8 cellular contexts compared by ENCODE assay signal in genomic region chr6:57500368-57501018, GRCh38.
DNase-seq lines count a peak whose midpoint lies in the region; ATAC-seq, FAIRE-seq and TF ChIP-seq lines count a peak whose summit lies in the region.
"Not testable (repeated sequence)": the region's sequence is repeated elsewhere in the genome, so short reads cannot be mapped to it uniquely, and the experiment has no call there.

No MANE protein-coding gene starts in this region.

- H3K9ac ChIP-seq in HUES64 (ENCODE audit: low read depth, low read length) = not testable (repeated sequence)

- H3K27ac ChIP-seq in HUES64 (ENCODE audit: low read depth, low read length) = peak overlapping the region; percentile 35; the same call in 1 of the 2 replicates
- H3K27ac ChIP-seq in right lobe of liver = peak overlapping the region in 2 of 3 donors; percentile 22 to 42

- peak; percentile 89 to 94 (median 91) for ATAC-seq in right lobe of liver

- WGBS in HUES64 = 98% methylated on average over 2 of the region's 4 CpGs
- WGBS in right lobe of liver (ENCODE audit: insufficient coverage, low coverage, low lambda C conversion rate, missing lambda C conversion rate) = 26% methylated on average over 4 of the region's 4 CpGs

- not testable (repeated sequence) for H3K4me1 ChIP-seq in HUES64 (ENCODE audit: insufficient read depth, low read length)
- H3K4me1 ChIP-seq in right lobe of liver = peaks cover 0 to 11% (median 3%) of the 10 kb centered on the region in 4 donors

- H3K36me3 ChIP-seq in HUES64 (ENCODE audit: insufficient read depth, low read length); right lobe of liver: not testable (repeated sequence)

- not testable (repeated sequence) for TF ChIP-seq POLR2A in right lobe of liver (IDR thresholded peaks at IDR 0.05)

- intact Hi-C loops in right lobe of liver (cut with DNase I) = not testable (repeated sequence)

- H3K4me3 ChIP-seq in HUES64 (ENCODE audit: low read length); astrocyte of the spinal cord (ENCODE audit: low read depth, low read length); fibroblast of the aortic adventitia (ENCODE audit: low read depth, low read length); right lobe of liver: not testable (repeated sequence)

- not testable (repeated sequence) for TF ChIP-seq CTCF in astrocyte of the spinal cord (IDR thresholded peaks at IDR 0.05; ENCODE audit: low read depth, low read length); fibroblast of the aortic adventitia (IDR thresholded peaks at IDR 0.05; ENCODE audit: insufficient read depth, low read length); right lobe of liver (IDR thresholded peaks at IDR 0.05)

- peak; percentile 4 for DNase-seq in ACHN
- DNase-seq in EH (ENCODE audit: low read depth) = peak; percentile 74
- peak; percentile 31 for DNase-seq in RCC 7860 (ENCODE audit: low spot score)
- peak; percentile 17 for DNase-seq in astrocyte of the spinal cord (ENCODE audit: low read depth, low spot score)
- peak; percentile 69 for DNase-seq in fibroblast of the aortic adventitia (ENCODE audit: low read depth)
- DNase-seq in right lobe of liver = not testable (repeated sequence)
- DNase-seq in renal cortical epithelial cell (ENCODE audit: low read depth) = peak; percentile 7

- H3K27me3 ChIP-seq in HUES64 (ENCODE audit: insufficient read depth, low read length); right lobe of liver: not testable (repeated sequence)

- in situ Hi-C loops in ACHN (cut with HindIII; ENCODE audit: low pct_ligation_motif_present, low pct_unique_long_range_greater_than_20kb, low sequenced_read_pairs); astrocyte of the spinal cord (cut with HindIII; ENCODE audit: low sequenced_read_pairs): not testable (repeated sequence)

- not testable (repeated sequence) for H3K9me3 ChIP-seq in HUES64 (ENCODE audit: insufficient read depth, low read depth, low read length); right lobe of liver

- not testable (repeated sequence) for FAIRE-seq in RCC 7860 (lab: Jason Lieb, UNC)
